Comparison of ENCODE assay signal across 11 cellular contexts in the genomic region with DNA sequence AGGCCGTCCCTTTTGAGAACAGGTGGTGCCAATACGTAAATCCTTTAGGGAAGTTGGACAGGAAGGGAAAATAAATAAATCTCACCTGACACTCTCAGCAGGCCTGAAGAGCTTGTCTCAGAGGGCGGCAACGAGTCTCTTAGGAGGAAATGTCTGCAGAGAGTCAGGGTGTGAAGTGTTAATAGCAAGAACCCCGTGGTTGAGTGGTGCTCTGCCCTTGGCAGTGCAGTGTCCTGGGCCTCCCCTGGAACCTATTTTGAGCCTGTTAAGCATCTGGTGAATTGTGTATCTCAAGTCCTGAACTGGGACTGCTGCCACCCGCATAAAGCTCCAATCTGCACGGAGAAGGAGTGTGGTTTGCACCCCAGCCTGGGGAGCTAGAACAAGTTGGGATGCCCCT.
DNase-seq lines count a peak whose midpoint lies in the region; ATAC-seq and TF ChIP-seq lines count a peak whose summit lies in the region.
"Had no signal": no experiment of that assay in that cellular context is flagged by ENCODE, and none has a peak within 500 bp of the region (broad histone marks: within the 10 kb centered on the region; RNA-seq: fewer than 3 reads in every experiment).

No MANE protein-coding gene starts in this region.

- ATAC-seq in HG03521 (IDR thresholded peaks at IDR 0.05; ENCODE audit: unreplicated experiment) (no peak), HG02852 (IDR thresholded peaks at IDR 0.05; ENCODE audit: unreplicated experiment) (no peak)

- in situ Hi-C loops in G401 (cut with HindIII; ENCODE audit: low sequenced_read_pairs), result no loop called here

- no peaks in the 10 kb centered on the region for H3K36me3 ChIP-seq in right atrium auricular region

- H3K27ac ChIP-seq in right atrium auricular region, result peak overlapping the region; percentile 68 to 72

- no peaks in the 10 kb centered on the region for H3K27me3 ChIP-seq in right atrium auricular region

- DNase-seq in G401 (ENCODE audit: low spot score) (peak; percentile 14), astrocyte of the hippocampus (ENCODE audit: low read depth, low spot score) (peak; percentile 20), right atrium auricular region (ENCODE audit: low spot score) (no peak), pons (ENCODE audit: low spot score) (peak; percentile 11), kidney glomerular epithelial cell (lab: John Stamatoyannopoulos, UW) (no peak), NCI-H748 (lab: John Stamatoyannopoulos, UW; ENCODE audit: unreplicated experiment) (no peak)
- DNase-seq: activated B cell treated with CpG ODN at 0.5 μM for 24 hours; OCI-M1; stimulated activated naive CD8-positive, alpha-beta T cell treated with anti-CD3 and anti-CD28 coated beads, Interleukin-15, Interleukin-2, amounts not matched to agents 100 U/mL and 50 U/mL, for 24 hours had no signal

- H3K9me3 ChIP-seq in right atrium auricular region, result no peaks in the 10 kb centered on the region

- H3K4me3 ChIP-seq in right atrium auricular region, result no peak overlapping the region

- H3K4me1 ChIP-seq in right atrium auricular region, result peaks cover 0 to 41% of the 10 kb centered on the region in 2 donors

- no peak for TF ChIP-seq CTCF in right atrium auricular region (IDR thresholded peaks at IDR 0.05)

Comparison
In these comparisons a context has a peak if more than half of its experiments do, and no peak if none do; other contexts are left out.
1. DNase-seq: peak in G401 (single experiment), astrocyte of the hippocampus (single experiment) and pons (single experiment); none in right atrium auricular region (single experiment), kidney glomerular epithelial cell (single experiment) and NCI-H748 (single experiment).